8 cellular contexts compared by ENCODE assay signal in genomic region chr10:99619090-99619800, GRCh38. TPM values are rescaled to one million over a fixed set of nuclear protein-coding genes. Genes with fewer than 3 reads are reported as not detected.
DNase-seq lines count a peak whose midpoint lies in the region; ATAC-seq, FAIRE-seq and TF ChIP-seq lines count a peak whose summit lies in the region.

No MANE protein-coding gene starts in this region.

- WGBS in neuronal stem cell (ENCODE audit: extremely low coverage in 2 of 2, insufficient read length in 2 of 2, insufficient replicate concordance in 1 of 2), 2 donors, result 100% methylated on average over 1 to 2 of the region's 9 CpGs

- peak overlapping the region; percentile 97 for H3K4me2 ChIP-seq in endothelial cell of umbilical vein (ENCODE audit: insufficient read depth, low read length)
- H3K4me2 ChIP-seq in neuronal stem cell (ENCODE audit: insufficient read depth, low read length, poor library complexity, severe bottlenecking), result peak overlapping the region; percentile 90

- H3K9me3 ChIP-seq in endothelial cell of umbilical vein (replicated peaks; ENCODE audit: control insufficient read depth, insufficient read depth, low read length) (no peaks in the 10 kb centered on the region), neuronal stem cell (replicated peaks in 1 of 2; ENCODE audit: control insufficient read depth in 2 of 2, insufficient read depth in 1 of 2, low read depth in 1 of 2, low read length in 2 of 2) (no peaks in the 10 kb centered on the region)

- H3K4ac ChIP-seq in neuronal stem cell (ENCODE audit: low read length), result no peak overlapping the region

- peak; percentile 1 for DNase-seq in activated CD4-positive, alpha-beta T cell treated with anti-CD3 and anti-CD28 coated beads, Interleukin-2, amount 50 U/mL, for 1 hour
- DNase-seq in activated CD4-positive, alpha-beta T cell treated with anti-CD3 and anti-CD28 coated beads, Interleukin-2, amount 50 U/mL, for 4 hours, result no peak
- DNase-seq in RPMI8226 (peak; percentile 28), endothelial cell of umbilical vein (ENCODE audit: low read depth, low spot score) (peak; percentile 69), neuronal stem cell (ENCODE audit: low spot score) (no peak)

- H2BK5ac ChIP-seq in neuronal stem cell (ENCODE audit: low read length), result no peak overlapping the region

- H2BK12ac ChIP-seq in neuronal stem cell (ENCODE audit: low read length), result no peak overlapping the region

- H3K14ac ChIP-seq in neuronal stem cell (ENCODE audit: low read length), result no peak overlapping the region

- intact Hi-C loops in endothelial cell of umbilical vein (cut with micrococcal nuclease), result no loop called here

- no peak for TF ChIP-seq POLR2A in endothelial cell of umbilical vein (IDR thresholded peaks at IDR 0.05; ENCODE audit: low read depth, low read length)

- H3K4me3 ChIP-seq in endothelial cell of umbilical vein (replicated peaks in 1 of 3; ENCODE audit: insufficient read depth in 1 of 3, low read depth in 1 of 3, low read length in 3 of 3) (peak overlapping the region; percentile 95 to 96 (median 96)), neuronal stem cell (ENCODE audit: low read length in 2 of 2) (peak overlapping the region; percentile 76 to 92)

- no peaks in the 10 kb centered on the region for H3K9me1 ChIP-seq in endothelial cell of umbilical vein (replicated peaks; ENCODE audit: control insufficient read depth, extremely low read depth, insufficient read depth, low read length)

- no peaks in the 10 kb centered on the region for H3K27me3 ChIP-seq in endothelial cell of umbilical vein (ENCODE audit: control insufficient read depth in 2 of 2, insufficient read depth in 2 of 2, low read length in 2 of 2)
- no peaks in the 10 kb centered on the region for H3K27me3 ChIP-seq in neuronal stem cell (ENCODE audit: control insufficient read depth in 3 of 3, insufficient read depth in 3 of 3, low read depth in 1 of 3, low read length in 3 of 3)

- peak overlapping the region; percentile 87 for H3K9ac ChIP-seq in endothelial cell of umbilical vein (replicated peaks; ENCODE audit: extremely low read depth, insufficient read depth, low read length)
- peak overlapping the region; percentile 9 for H3K9ac ChIP-seq in neuronal stem cell (ENCODE audit: low read depth, low read length, poor library complexity)

- no peak for ATAC-seq in HG03442 (IDR thresholded peaks at IDR 0.05; ENCODE audit: unreplicated experiment)
- no peak for ATAC-seq in HG03175 (IDR thresholded peaks at IDR 0.05; ENCODE audit: unreplicated experiment)
- ATAC-seq in HG02840 (IDR thresholded peaks at IDR 0.05; ENCODE audit: low FRiP score, unreplicated experiment), result no peak

- TSS peak; percentile 31 for BruUV-seq in endothelial cell of umbilical vein (replicated peaks; lab: Mats Ljungman, UMichigan)

- H3K18ac ChIP-seq in neuronal stem cell (ENCODE audit: low read length), result no peak overlapping the region

- H4K20me1 ChIP-seq in endothelial cell of umbilical vein (replicated peaks; ENCODE audit: control insufficient read depth, extremely low read depth, insufficient read depth, low read length), result no peaks in the 10 kb centered on the region

- no peak overlapping the region for H2BK120ac ChIP-seq in neuronal stem cell (ENCODE audit: low read depth, low read length)

- H3K79me2 ChIP-seq in endothelial cell of umbilical vein (ENCODE audit: control insufficient read depth, insufficient read depth, low read length), result peaks cover 40% of the 10 kb centered on the region

- CTCF ChIA-PET in endothelial cell of umbilical vein (lab: Charles Lee), result interaction anchor here (0.9 to 2.9 kb wide), 6 partner anchors 28 to 1152 kb away, joined by 3 to 24 read pairs (median 4); partner anchors contain the start of gene GOT1

- no peak overlapping the region for H4K8ac ChIP-seq in neuronal stem cell (ENCODE audit: low read depth, low read length)

- H2AFZ ChIP-seq in endothelial cell of umbilical vein (ENCODE audit: low read depth, low read length), result peak overlapping the region; percentile 1
- peak overlapping the region; percentile 76 for H2AFZ ChIP-seq in neuronal stem cell (ENCODE audit: low read length)

- dilution Hi-C loops in endothelial cell of umbilical vein (cut with MboI; ENCODE audit: extremely low pct_ligation_motif_present, low sequenced_read_pairs), result loop anchor here (25.0 kb wide), 1 partner anchor 182 kb away; the partner anchor contains the start of gene GOT1

- no peak overlapping the region for H3K23ac ChIP-seq in neuronal stem cell (ENCODE audit: low read depth, low read length, poor library complexity)

- H4K91ac ChIP-seq in neuronal stem cell (ENCODE audit: low read depth, low read length, poor library complexity), result no peak overlapping the region

- no peak overlapping the region for H2AK5ac ChIP-seq in neuronal stem cell (ENCODE audit: low read depth, low read length)

- H3K4me1 ChIP-seq in endothelial cell of umbilical vein (ENCODE audit: control insufficient read depth, extremely low read depth, insufficient read depth, low read length) (peaks cover 21% of the 10 kb centered on the region), neuronal stem cell (ENCODE audit: control insufficient read depth in 2 of 2, insufficient read depth in 1 of 2, low read depth in 1 of 2, low read length in 2 of 2) (peaks cover 5 to 13% of the 10 kb centered on the region in 2 donors)

- no peak for TF ChIP-seq CTCF in endothelial cell of umbilical vein (IDR thresholded peaks at IDR 0.05; ENCODE audit: extremely low read depth in 1 of 2, insufficient read depth in 1 of 2, low read depth in 1 of 2, low read length in 2 of 2)

- H3K79me1 ChIP-seq in neuronal stem cell (ENCODE audit: low read depth, low read length), result no peaks in the 10 kb centered on the region

- no peaks in the 10 kb centered on the region for H3K36me3 ChIP-seq in endothelial cell of umbilical vein (ENCODE audit: control insufficient read depth in 2 of 2, extremely low read depth in 1 of 2, insufficient read depth in 2 of 2, low read length in 2 of 2)
- peaks cover 0 to 11% of the 10 kb centered on the region in 2 donors for H3K36me3 ChIP-seq in neuronal stem cell (replicated peaks in 1 of 2; ENCODE audit: control insufficient read depth in 2 of 2, insufficient read depth in 2 of 2, low read length in 2 of 2)

- FAIRE-seq in endothelial cell of umbilical vein (lab: Jason Lieb, UNC), result no peak

- H3K27ac ChIP-seq in endothelial cell of umbilical vein (ENCODE audit: insufficient read depth, low read depth, low read length) (peak overlapping the region; percentile 70), neuronal stem cell (replicated peaks; ENCODE audit: low read length) (no peak overlapping the region)

- POLR2A ChIA-PET in endothelial cell of umbilical vein (lab: Charles Lee), result interaction anchor here (2.4 kb wide), 1 partner anchor 40 kb away, joined by 9 read pairs; the partner anchor contains the start of gene ENTPD7

- no peak overlapping the region for H2BK15ac ChIP-seq in neuronal stem cell (ENCODE audit: low read length)

TF ChIP-seq in endothelial cell of umbilical vein, 7 proteins besides CTCF, POLR2A, EP300 and RAD21:
- TF ChIP-seq FOS (IDR thresholded peaks at IDR 0.05; ENCODE audit: borderline replicate concordance, insufficient read depth, low read length) (no peak), MYC (IDR thresholded peaks at IDR 0.05; ENCODE audit: low read depth, low read length) (no peak), POLR2AphosphoS5 (IDR thresholded peaks at IDR 0.05; ENCODE audit: insufficient read depth, low read depth, low read length) (no peak), EZH2 (IDR thresholded peaks at IDR 0.05; ENCODE audit: borderline replicate concordance, low read depth, low read length, severe bottlenecking) (no peak)

RNA-seq across cellular contexts. Expression of gene SLC25A28, which starts 1.0 kb away (rescaled TPM):
- 32.6 and 33.7 TPM in 2 replicates for total RNA-seq in endothelial cell of umbilical vein
- polyA plus RNA-seq in endothelial cell of umbilical vein, result 38.8 and 39.6 TPM in 2 replicates
- polyA plus RNA-seq in endothelial cell of umbilical vein (2011; cell fraction: cytosol; rRNA removed), result 35.2 and 39.9 TPM in 2 replicates
- 108 and 110 TPM in 2 replicates for polyA plus RNA-seq in endothelial cell of umbilical vein (2011; cell fraction: nucleus; rRNA removed)
- 31.4 and 35.5 TPM in 2 replicates for polyA plus RNA-seq in endothelial cell of umbilical vein (2012)
- 34.0 and 38.3 TPM in 2 replicates for polyA minus RNA-seq in endothelial cell of umbilical vein
- 23.8 TPM for polyA minus RNA-seq in endothelial cell of umbilical vein (2011; cell fraction: cytosol; rRNA and poly(A)+ RNA removed)
- 27.8 and 30.2 TPM in 2 replicates for polyA minus RNA-seq in endothelial cell of umbilical vein (2011; cell fraction: nucleus; rRNA and poly(A)+ RNA removed)
- polyA plus RNA-seq in neuronal stem cell (2013, experiment 1 of 2), result 23.8 TPM
- 24.1 TPM for polyA plus RNA-seq in neuronal stem cell (2013, experiment 2 of 2)

RNA-seq across cellular contexts. Expression of gene ENTPD7, which starts 40.1 kb away (rescaled TPM):
- 18.5 and 20.6 TPM in 2 replicates for total RNA-seq in endothelial cell of umbilical vein
- 8.8 and 10.1 TPM in 2 replicates for polyA plus RNA-seq in endothelial cell of umbilical vein
- 7.7 and 8.0 TPM in 2 replicates for polyA plus RNA-seq in endothelial cell of umbilical vein (2011; cell fraction: cytosol; rRNA removed)
- 7.3 and 8.6 TPM in 2 replicates for polyA plus RNA-seq in endothelial cell of umbilical vein (2011; cell fraction: nucleus; rRNA removed)
- polyA plus RNA-seq in endothelial cell of umbilical vein (2012), result 9.7 and 11.6 TPM in 2 replicates
- 38.9 and 43.7 TPM in 2 replicates for polyA minus RNA-seq in endothelial cell of umbilical vein
- 12.1 TPM for polyA minus RNA-seq in endothelial cell of umbilical vein (2011; cell fraction: cytosol; rRNA and poly(A)+ RNA removed)
- 17.4 and 24.7 TPM in 2 replicates for polyA minus RNA-seq in endothelial cell of umbilical vein (2011; cell fraction: nucleus; rRNA and poly(A)+ RNA removed)
- 5.7 TPM for polyA plus RNA-seq in neuronal stem cell (2013, experiment 1 of 2)
- polyA plus RNA-seq in neuronal stem cell (2013, experiment 2 of 2), result 5.5 TPM

Comparison
In these comparisons a context has a peak if more than half of its experiments do, and no peak if none do; other contexts are left out.
1. DNase-seq: peak in activated CD4-positive, alpha-beta T cell treated with anti-CD3 and anti-CD28 coated beads, Interleukin-2, amount 50 U/mL, for 1 hour (single experiment), RPMI8226 (single experiment) and endothelial cell of umbilical vein (single experiment); none in activated CD4-positive, alpha-beta T cell treated with anti-CD3 and anti-CD28 coated beads, Interleukin-2, amount 50 U/mL, for 4 hours (0 of 2) and neuronal stem cell (single experiment).